ENCODE assay signal across 1 cellular context in the genomic region with DNA sequence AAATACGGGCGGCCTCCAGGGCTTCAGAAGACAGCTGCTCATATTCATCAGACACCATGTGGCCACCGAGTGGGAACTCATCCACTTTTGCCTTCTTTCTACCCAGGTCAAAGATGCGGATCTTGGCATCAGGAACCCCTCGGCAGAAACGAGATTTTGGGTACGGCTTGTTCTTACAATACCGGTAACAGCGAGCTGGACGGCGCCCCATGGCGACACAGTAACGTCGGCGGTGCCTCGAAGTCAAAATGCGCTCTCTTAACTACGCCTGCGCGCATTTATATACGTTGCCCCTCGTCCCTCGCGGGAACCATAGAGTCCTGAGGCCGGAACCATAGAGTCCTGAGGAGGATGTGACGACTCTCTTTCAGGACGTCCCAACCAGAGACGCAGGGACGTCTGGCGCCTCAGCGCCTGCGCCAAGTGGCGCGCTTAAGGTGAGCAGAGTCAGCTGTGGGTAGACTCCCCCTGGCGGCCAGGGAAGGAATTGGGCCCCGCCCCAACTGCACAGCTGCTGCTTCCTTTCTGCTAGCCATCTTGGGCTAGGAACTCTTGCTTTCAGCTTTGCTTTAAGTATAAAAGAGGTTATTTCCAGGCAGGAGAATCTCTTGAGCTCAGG.
TF ChIP-seq lines count a peak whose summit lies in the region.

A gene (minus strand): TSS at position 256 of the 619 bp plus-strand sequence. CDS start 45 bp downstream, at position 211.

TF ChIP-seq in K562, 482 proteins besides CTCF, POLR2A, EP300 and RAD21:
- TF ChIP-seq, protein P1, sequence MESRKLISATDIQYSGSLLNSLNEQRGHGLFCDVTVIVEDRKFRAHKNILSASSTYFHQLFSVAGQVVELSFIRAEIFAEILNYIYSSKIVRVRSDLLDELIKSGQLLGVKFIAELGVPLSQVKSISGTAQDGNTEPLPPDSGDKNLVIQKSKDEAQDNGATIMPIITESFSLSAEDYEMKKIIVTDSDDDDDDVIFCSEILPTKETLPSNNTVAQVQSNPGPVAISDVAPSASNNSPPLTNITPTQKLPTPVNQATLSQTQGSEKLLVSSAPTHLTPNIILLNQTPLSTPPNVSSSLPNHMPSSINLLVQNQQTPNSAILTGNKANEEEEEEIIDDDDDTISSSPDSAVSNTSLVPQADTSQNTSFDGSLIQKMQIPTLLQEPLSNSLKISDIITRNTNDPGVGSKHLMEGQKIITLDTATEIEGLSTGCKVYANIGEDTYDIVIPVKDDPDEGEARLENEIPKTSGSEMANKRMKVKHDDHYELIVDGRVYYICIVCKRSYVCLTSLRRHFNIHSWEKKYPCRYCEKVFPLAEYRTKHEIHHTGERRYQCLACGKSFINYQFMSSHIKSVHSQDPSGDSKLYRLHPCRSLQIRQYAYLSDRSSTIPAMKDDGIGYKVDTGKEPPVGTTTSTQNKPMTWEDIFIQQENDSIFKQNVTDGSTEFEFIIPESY (CRISPR knock-in tag; IDR thresholded peaks at IDR 0.05), result peak; percentile 72
- TF ChIP-seq TCF3 (CRISPR knock-in tag; IDR thresholded peaks at IDR 0.05) (no peak), RUNX1 (IDR thresholded peaks at IDR 0.05; ENCODE audit: low read depth) (no peak)
